Comparison of ENCODE assay signal across 23 cellular contexts in genomic region chr4:147877308-147877771, GRCh38.
"Had no signal": no experiment of that assay in that cellular context is flagged by ENCODE, and none has a peak within 500 bp of the region (broad histone marks: within the 10 kb centered on the region; RNA-seq: fewer than 3 reads in every experiment).

No MANE protein-coding gene starts in this region.

- H3K79me2 ChIP-seq: parathyroid adenoma had no signal

- H3K27me3 ChIP-seq: colonic mucosa, esophagus squamous epithelium, heart right ventricle, left lung, neutrophil, right lobe of liver, stomach, thyroid gland, vagina had no signal

- H3K4me3 ChIP-seq: colonic mucosa, esophagus squamous epithelium, heart right ventricle, left lung, lower lobe of right lung, right lobe of liver, stomach, thyroid gland, vagina had no signal

- DNase-seq: colonic mucosa; effector CD8-positive, alpha-beta T cell; erythroblast; esophagus squamous epithelium; foreskin melanocyte; glutamatergic neuron; heart right ventricle; hippocampal formation; left cardiac atrium; left lung; lower lobe of right lung; natural killer cell; right lobe of liver; stimulated activated CD4-positive, alpha-beta T cell treated with anti-CD3 and anti-CD28 coated beads, Interleukin-2, amount 100 ng/mL, for 24 hours; stimulated activated CD4-positive, alpha-beta T cell treated with anti-CD3 and anti-CD28 coated beads, Interleukin-4, amount 100 ng/mL, for 24 hours; stimulated activated naive CD4-positive, alpha-beta T cell treated with Interleukin-2 at 50 U/mL for 16 hours; stomach; thyroid gland had no signal

- FAIRE-seq: islet of Langerhans had no signal

- H3K36me3 ChIP-seq: colonic mucosa, neutrophil had no signal

- H2AFZ ChIP-seq: parathyroid adenoma had no signal

- H3K4me1 ChIP-seq: colonic mucosa, esophagus squamous epithelium, left lung, lower lobe of right lung, parathyroid adenoma, right lobe of liver, stomach, thyroid gland had no signal

- H3K9me3 ChIP-seq: colonic mucosa, esophagus squamous epithelium, heart right ventricle, left lung, lower lobe of right lung, neutrophil, right lobe of liver, stomach, thyroid gland, vagina had no signal

- H3K9ac ChIP-seq: parathyroid adenoma had no signal

- ATAC-seq: left lung; lower lobe of right lung; natural killer cell; right lobe of liver; stimulated activated effector memory CD8-positive, alpha-beta T cell treated with anti-CD3 and anti-CD28 coated beads, Interleukin-12 subunit alpha, Interleukin-12 subunit beta, amount 100 ng/mL, for 72 hours had no signal

- H3K27ac ChIP-seq: colonic mucosa, esophagus squamous epithelium, left lung, lower lobe of right lung, neutrophil, parathyroid adenoma, right lobe of liver, stomach, thyroid gland, vagina had no signal
